In genomic region chr22:31650391-31650790, GRCh38 we compare ENCODE assay signal across 14 cellular contexts. TPM values are rescaled to one million over a fixed set of nuclear protein-coding genes. Genes with fewer than 3 reads are reported as not detected.
DNase-seq lines count a peak whose midpoint lies in the region; ATAC-seq and TF ChIP-seq lines count a peak whose summit lies in the region.
"Had no signal": no experiment of that assay in that cellular context is flagged by ENCODE, and none has a peak within 500 bp of the region (broad histone marks: within the 10 kb centered on the region; RNA-seq: fewer than 3 reads in every experiment).

No MANE protein-coding gene starts in this region.

- H3K27ac ChIP-seq in breast epithelium: no peak overlapping the region
- H3K27ac ChIP-seq in foreskin keratinocyte: peak overlapping the region; percentile 81
- no peak overlapping the region for H3K27ac ChIP-seq in upper lobe of right lung
- H3K27ac ChIP-seq: 22Rv1 had no signal

- H3K9me3 ChIP-seq in breast epithelium: no peaks in the 10 kb centered on the region
- no peaks in the 10 kb centered on the region for H3K9me3 ChIP-seq in adipocyte (ENCODE audit: control insufficient read depth, low read length)
- no peaks in the 10 kb centered on the region for H3K9me3 ChIP-seq in upper lobe of right lung

- CTCF ChIA-PET in MCF 10A (lab: Yijun Ruan, JAX): interaction anchor here (0.6 to 0.7 kb wide), 2 partner anchors 33 to 567 kb away, joined by 3 read pairs; no protein-coding TSS in a partner anchor

- H3K36me3 ChIP-seq in breast epithelium (peaks cover 4% of the 10 kb centered on the region), adipocyte (ENCODE audit: control insufficient read depth, insufficient read depth, low read length, severe bottlenecking) (peaks cover 7% of the 10 kb centered on the region), upper lobe of right lung (peaks cover 38% of the 10 kb centered on the region)

- BruUV-seq in MCF 10A (replicated peaks; lab: Mats Ljungman, UMichigan): no TSS peak

- H3K4me1 Mint-ChIP-seq in MCF 10A (ENCODE audit: insufficient read depth, unreplicated experiment): peaks cover 23% of the 10 kb centered on the region
- peaks cover 10% of the 10 kb centered on the region for H3K4me1 Mint-ChIP-seq in progenitor cell of endocrine pancreas (ENCODE audit: low read depth)
- H3K4me1 Mint-ChIP-seq: nephron had no signal

- intact Hi-C loops in MCF 10A (cut with micrococcal nuclease) (no loop called here), breast epithelium (cut with DNase I; ENCODE audit: low total_unique reads) (loop anchor here (5.0 kb wide), 1 partner anchor 518 kb away; no protein-coding TSS in a partner anchor), upper lobe of right lung (cut with DNase I) (no loop called here)

- TF ChIP-seq CTCF in MCF 10A (IDR thresholded peaks at IDR 0.05; ENCODE audit: unreplicated experiment): no peak
- TF ChIP-seq CTCF in breast epithelium (IDR thresholded peaks at IDR 0.05): no peak
- no peak for TF ChIP-seq CTCF in foreskin keratinocyte (conservative IDR thresholded peaks at IDR 0.05)
- TF ChIP-seq CTCF in upper lobe of right lung (IDR thresholded peaks at IDR 0.05): no peak
- no peak for TF ChIP-seq CTCF in progenitor cell of endocrine pancreas (IDR thresholded peaks at IDR 0.05; ENCODE audit: unreplicated experiment)

- H3K27me3 ChIP-seq in breast epithelium: no peaks in the 10 kb centered on the region
- no peaks in the 10 kb centered on the region for H3K27me3 ChIP-seq in adipocyte (replicated peaks; ENCODE audit: control insufficient read depth, insufficient read depth, low read length)
- H3K27me3 ChIP-seq in foreskin keratinocyte: no peaks in the 10 kb centered on the region
- no peaks in the 10 kb centered on the region for H3K27me3 ChIP-seq in upper lobe of right lung

- H3K9me3 Mint-ChIP-seq in MCF 10A (ENCODE audit: unreplicated experiment) (no peaks in the 10 kb centered on the region), progenitor cell of endocrine pancreas (ENCODE audit: low read depth) (no peaks in the 10 kb centered on the region)
- H3K9me3 Mint-ChIP-seq: nephron; stimulated activated naive CD8-positive, alpha-beta T cell treated with anti-CD3 and anti-CD28 coated beads, Interleukin-15, Interleukin-2, amounts not matched to agents 100 ng/mL and 50 ng/mL, for 24 hours had no signal

- no peaks in the 10 kb centered on the region for H3K27me3 Mint-ChIP-seq in MCF 10A (ENCODE audit: insufficient read depth, unreplicated experiment)
- no peaks in the 10 kb centered on the region for H3K27me3 Mint-ChIP-seq in progenitor cell of endocrine pancreas
- H3K27me3 Mint-ChIP-seq: stimulated activated naive CD8-positive, alpha-beta T cell treated with anti-CD3 and anti-CD28 coated beads, Interleukin-15, Interleukin-2, amounts not matched to agents 100 ng/mL and 50 ng/mL, for 24 hours had no signal

- no peak overlapping the region for H3K9ac ChIP-seq in adipocyte (ENCODE audit: low read length)

- H3K27ac Mint-ChIP-seq in MCF 10A (ENCODE audit: low read depth, unreplicated experiment) (no peak overlapping the region), progenitor cell of endocrine pancreas (no peak overlapping the region)

- DNase-seq in MCF 10A (ENCODE audit: unreplicated experiment) (peak; percentile 86), breast epithelium (ENCODE audit: low spot score in 2 of 2) (no peak), adipocyte (ENCODE audit: low read depth) (peak; percentile 82), foreskin keratinocyte (peak; percentile 68 to 82), upper lobe of right lung (no peak), progenitor cell of endocrine pancreas (ENCODE audit: low spot score, unreplicated experiment) (no peak)
- no peak for DNase-seq in activated T-cell treated with anti-CD3 and anti-CD28 coated beads, Interleukin-2, amount 50 U/mL, for 1 hour
- DNase-seq: activated gamma-delta T cell treated with Interleukin-2 at 50 U/mL for 16 hours, GDM1, NCI-H2171 had no signal

- H3K4me3 Mint-ChIP-seq in MCF 10A (ENCODE audit: unreplicated experiment) (no peak overlapping the region), progenitor cell of endocrine pancreas (ENCODE audit: low read depth) (no peak overlapping the region)
- H3K4me3 Mint-ChIP-seq: nephron; stimulated activated naive CD8-positive, alpha-beta T cell treated with anti-CD3 and anti-CD28 coated beads, Interleukin-15, Interleukin-2, amounts not matched to agents 100 ng/mL and 50 ng/mL, for 24 hours had no signal

- H3K4me3 ChIP-seq in breast epithelium (no peak overlapping the region), adipocyte (ENCODE audit: low read length) (peak overlapping the region; percentile 46), upper lobe of right lung (no peak overlapping the region)

- H3K4me1 ChIP-seq in breast epithelium: no peaks in the 10 kb centered on the region
- peaks cover 43% of the 10 kb centered on the region for H3K4me1 ChIP-seq in adipocyte (ENCODE audit: control insufficient read depth, insufficient read depth, low read length)
- H3K4me1 ChIP-seq in foreskin keratinocyte: peaks cover 26% of the 10 kb centered on the region
- peaks cover 13% of the 10 kb centered on the region for H3K4me1 ChIP-seq in upper lobe of right lung

- peaks cover 64% of the 10 kb centered on the region for H3K36me3 Mint-ChIP-seq in MCF 10A (ENCODE audit: insufficient read depth, unreplicated experiment)
- H3K36me3 Mint-ChIP-seq in progenitor cell of endocrine pancreas (ENCODE audit: insufficient read depth): peaks cover 4% of the 10 kb centered on the region

- ATAC-seq in foreskin keratinocyte: no peak
- ATAC-seq in upper lobe of right lung: peak; percentile 68
- no peak for ATAC-seq in activated CD4-positive, CD25-positive, alpha-beta regulatory T cell treated with anti-CD3 and anti-CD28 coated beads, Interleukin-2, amount 50 U/mL, for 24 hours

- no peak for TF ChIP-seq POLR2A in breast epithelium (IDR thresholded peaks at IDR 0.05)

- POLR2A ChIA-PET in MCF 10A (lab: Yijun Ruan, JAX): interaction anchor here (0.6 to 3.4 kb wide), 6 partner anchors 10 to 473 kb away, joined by 3 to 63 read pairs (median 4); partner anchors contain the start of gene PISD

RNA-seq across cellular contexts. Expression of gene PISD, which starts 11.6 kb away (rescaled TPM):
- total RNA-seq in MCF 10A (2022) (38.3 and 48.2 TPM in 2 replicates), breast epithelium (10 to 100 TPM; 49.6 to 58.7 (median 57.0) TPM), foreskin keratinocyte (37.7 and 39.8 TPM in 2 replicates), upper lobe of right lung (51.2 TPM), progenitor cell of endocrine pancreas (46.6 and 49.6 TPM in 2 replicates)
- 28.0 and 34.0 TPM in 2 replicates for polyA plus RNA-seq in foreskin keratinocyte

Comparison
In these comparisons a context has a peak if more than half of its experiments do, and no peak if none do; other contexts are left out.
1. DNase-seq: peak in MCF 10A (single experiment), adipocyte (single experiment) and foreskin keratinocyte (2 of 2); none in breast epithelium (0 of 2), upper lobe of right lung (single experiment), activated T-cell treated with anti-CD3 and anti-CD28 coated beads, Interleukin-2, amount 50 U/mL, for 1 hour (single experiment) and progenitor cell of endocrine pancreas (single experiment).